In genomic region chr16:74753180-74753579, GRCh38 we compare ENCODE assay signal across 30 cellular contexts. TPM values are rescaled to one million over a fixed set of nuclear protein-coding genes. Genes with fewer than 3 reads are reported as not detected.
"Had no signal": no experiment of that assay in that cellular context is flagged by ENCODE, and none has a peak within 500 bp of the region (broad histone marks: within the 10 kb centered on the region; RNA-seq: fewer than 3 reads in every experiment).

No MANE protein-coding gene starts in this region.

- ATAC-seq: esophagus mucosa; gastrocnemius medialis; left ventricle myocardium superior; lower lobe of right lung; naive thymus-derived CD8-positive, alpha-beta T cell; psoas muscle; stimulated activated effector memory CD8-positive, alpha-beta T cell treated with anti-CD3 and anti-CD28 coated beads, Interleukin-12 subunit alpha, Interleukin-12 subunit beta, amount 100 ng/mL, for 72 hours had no signal

- H3K4me1 Mint-ChIP-seq: naive thymus-derived CD8-positive, alpha-beta T cell; stimulated activated effector memory CD8-positive, alpha-beta T cell treated with anti-CD3 and anti-CD28 coated beads, Interleukin-12 subunit alpha, Interleukin-12 subunit beta, amount 100 ng/mL, for 72 hours had no signal

- H3K27me3 ChIP-seq: hepatocyte, ovary, stomach, tibial nerve, uterus had no signal

- DNase-seq: effector CD8-positive, alpha-beta T cell; endodermal cell; foreskin fibroblast; gastrocnemius medialis; heart left ventricle; left ventricle myocardium superior; lower lobe of right lung; naive thymus-derived CD8-positive, alpha-beta T cell; nephron progenitor cell; nucleus accumbens; ovary; psoas muscle; right cardiac atrium; sigmoid colon; stimulated activated CD4-positive, alpha-beta T cell treated with anti-CD3 and anti-CD28 coated beads, Interleukin-2, amount 100 ng/mL, for 24 hours; stimulated activated CD4-positive, alpha-beta T cell treated with anti-CD3 and anti-CD28 coated beads, Interleukin-4, amount 100 ng/mL, for 24 hours; stimulated activated naive CD4-positive, alpha-beta T cell treated with Interleukin-2 at 50 U/mL for 16 hours; stomach; upper lobe of right lung; uterus had no signal

- H3K27ac ChIP-seq: gastrocnemius medialis, heart left ventricle, hepatocyte, lower lobe of right lung, ovary, psoas muscle, sigmoid colon, stomach, thoracic aorta, upper lobe of right lung, uterus had no signal

- H3K36me3 Mint-ChIP-seq: naive thymus-derived CD8-positive, alpha-beta T cell; stimulated activated effector memory CD8-positive, alpha-beta T cell treated with anti-CD3 and anti-CD28 coated beads, Interleukin-12 subunit alpha, Interleukin-12 subunit beta, amount 100 ng/mL, for 72 hours had no signal

- H3K4me3 Mint-ChIP-seq: endodermal cell; naive thymus-derived CD8-positive, alpha-beta T cell; nephron progenitor cell; stimulated activated effector memory CD8-positive, alpha-beta T cell treated with anti-CD3 and anti-CD28 coated beads, Interleukin-12 subunit alpha, Interleukin-12 subunit beta, amount 100 ng/mL, for 72 hours had no signal

- H3K27ac Mint-ChIP-seq: endodermal cell; nephron progenitor cell; stimulated activated effector memory CD8-positive, alpha-beta T cell treated with anti-CD3 and anti-CD28 coated beads, Interleukin-12 subunit alpha, Interleukin-12 subunit beta, amount 100 ng/mL, for 72 hours had no signal

- H3K9me3 Mint-ChIP-seq: endodermal cell; naive thymus-derived CD8-positive, alpha-beta T cell; nephron progenitor cell; stimulated activated effector memory CD8-positive, alpha-beta T cell treated with anti-CD3 and anti-CD28 coated beads, Interleukin-12 subunit alpha, Interleukin-12 subunit beta, amount 100 ng/mL, for 72 hours had no signal

RNA-seq across cellular contexts. Expression of gene FA2H, which starts 21.4 kb away (rescaled TPM):
- total RNA-seq: glomerular endothelial cell; mesenteric fat pad; myocyte; naive thymus-derived CD8-positive, alpha-beta T cell; psoas muscle; skeletal muscle tissue; subcutaneous adipose tissue; uterus had no signal
